Comparison of ENCODE assay signal across 34 cellular contexts in genomic region chr2:119333833-119334232, GRCh38.
"Had no signal": no experiment of that assay in that cellular context is flagged by ENCODE, and none has a peak within 500 bp of the region (broad histone marks: within the 10 kb centered on the region; RNA-seq: fewer than 3 reads in every experiment).

No MANE protein-coding gene starts in this region.

- H3K9me3 ChIP-seq: MG63 had no signal

- H3K27me3 ChIP-seq: MG63 had no signal

- H3K4me3 ChIP-seq: MG63 had no signal

- DNase-seq: Karpas-422, Kasumi-1, MG63, MM.1S, NCI-H1048, NCI-H1092, NCI-H1092 treated with DMSO at 0.1 percent for 48 hours, NCI-H1105, NCI-H1105 treated with DMSO at 0.1 percent for 48 hours, NCI-H1417, NCI-H1417 treated with DMSO at 0.1 percent for 48 hours, NCI-H1436, NCI-H1436 treated with DMSO at 0.1 percent for 48 hours, NCI-H146, NCI-H1694, NCI-H1694 treated with DMSO at 0.1 percent for 48 hours, NCI-H187, NCI-H187 treated with DMSO at 0.1 percent for 48 hours, NCI-H1930, NCI-H2029, NCI-H2029 treated with DMSO at 0.1 percent for 48 hours, NCI-H2081, NCI-H2081 treated with DMSO at 0.1 percent for 48 hours, NCI-H2107, NCI-H2171, NCI-H2171 treated with DMSO at 0.1 percent for 48 hours, NCI-H2227 treated with DMSO at 0.1 percent for 48 hours, NCI-H226, NCI-H345, NCI-H446, NCI-H446 treated with DMSO at 0.1 percent for 48 hours, NCI-H510A, NCI-H510A treated with DMSO at 0.1 percent for 48 hours, NCI-H524 had no signal

- H3K36me3 ChIP-seq: MG63 had no signal
